Comparison of ENCODE assay signal across 17 cellular contexts in genomic region chr4:55216871-55217635, GRCh38.
DNase-seq lines count a peak whose midpoint lies in the region; ATAC-seq and FAIRE-seq lines count a peak whose summit lies in the region.
"Had no signal": no experiment of that assay in that cellular context is flagged by ENCODE, and none has a peak within 500 bp of the region (broad histone marks: within the 10 kb centered on the region; RNA-seq: fewer than 3 reads in every experiment).

No MANE protein-coding gene starts in this region.

- FAIRE-seq in urothelium cell line (lab: Jason Lieb, UNC) = no peak
- FAIRE-seq: keratinocyte had no signal

- peaks cover 39% of the 10 kb centered on the region for H3K4me1 ChIP-seq in SJCRH30

- H3K36me3 ChIP-seq in SJCRH30 = no peaks in the 10 kb centered on the region

- H3K9me3 ChIP-seq in SJCRH30 (replicated peaks) = no peaks in the 10 kb centered on the region

- ATAC-seq in HG02970 (IDR thresholded peaks at IDR 0.05; ENCODE audit: low FRiP score, unreplicated experiment) = no peak
- ATAC-seq: activated CD8-positive, alpha-beta memory T cell treated with anti-CD3 and anti-CD28 coated beads, Interleukin-2, amount 10 ng/mL, durations not matched to agents 7 days and 5 days had no signal

- peak overlapping the region; percentile 92 for H3K27ac ChIP-seq in SJCRH30
- H3K27ac ChIP-seq: 22Rv1 had no signal

- H3K27me3 ChIP-seq in SJCRH30 = no peaks in the 10 kb centered on the region

- H3K4me3 ChIP-seq in SJCRH30 = peak overlapping the region; percentile 4

- peak; percentile 0 for DNase-seq in DMS 273 (lab: John Stamatoyannopoulos, UW; ENCODE audit: unreplicated experiment)
- no peak for DNase-seq in DMS 273 treated with DMSO at 0.1 percent for 48 hours (lab: John Stamatoyannopoulos, UW)
- DNase-seq in SJCRH30 = peak; percentile 89 to 96
- peak; percentile 24 for DNase-seq in fibroblast of the conjunctiva (ENCODE audit: low read depth)
- DNase-seq in urothelium cell line (ENCODE audit: low spot score) = peak; percentile 43
- no peak for DNase-seq in stimulated activated CD8-positive, alpha-beta memory T cell treated with anti-CD3 and anti-CD28 coated beads, Interleukin-4, amount 100 ng/mL, for 48 hours
- DNase-seq in OCI-M2 (lab: John Stamatoyannopoulos, UW; ENCODE audit: unreplicated experiment) = no peak
- DNase-seq: activated CD4-positive, CD25-positive, alpha-beta regulatory T cell; activated CD8-positive, alpha-beta memory T cell treated with anti-CD3 and anti-CD28 coated beads, Interleukin-2, amount 10 ng/mL, durations not matched to agents 7 days and 5 days; CD4-positive, alpha-beta T cell; effector CD8-positive, alpha-beta T cell; NCI-H1436 treated with DMSO at 0.1 percent for 48 hours; stimulated activated CD4-positive, alpha-beta T cell treated with anti-CD3 and anti-CD28 coated beads, Interleukin-4, amount 100 ng/mL, for 4 hours; stimulated activated naive CD4-positive, alpha-beta T cell treated with Interleukin-2 at 50 U/mL for 16 hours had no signal

Comparison
In these comparisons a context has a peak if more than half of its experiments do, and no peak if none do; other contexts are left out.
1. DNase-seq: peak in DMS 273 (single experiment), SJCRH30 (2 of 2), fibroblast of the conjunctiva (single experiment) and urothelium cell line (single experiment); none in DMS 273 treated with DMSO at 0.1 percent for 48 hours (single experiment), stimulated activated CD8-positive, alpha-beta memory T cell treated with anti-CD3 and anti-CD28 coated beads, Interleukin-4, amount 100 ng/mL, for 48 hours (single experiment) and OCI-M2 (single experiment).